ENCODE assay signal across 13 cellular contexts in the genomic region with DNA sequence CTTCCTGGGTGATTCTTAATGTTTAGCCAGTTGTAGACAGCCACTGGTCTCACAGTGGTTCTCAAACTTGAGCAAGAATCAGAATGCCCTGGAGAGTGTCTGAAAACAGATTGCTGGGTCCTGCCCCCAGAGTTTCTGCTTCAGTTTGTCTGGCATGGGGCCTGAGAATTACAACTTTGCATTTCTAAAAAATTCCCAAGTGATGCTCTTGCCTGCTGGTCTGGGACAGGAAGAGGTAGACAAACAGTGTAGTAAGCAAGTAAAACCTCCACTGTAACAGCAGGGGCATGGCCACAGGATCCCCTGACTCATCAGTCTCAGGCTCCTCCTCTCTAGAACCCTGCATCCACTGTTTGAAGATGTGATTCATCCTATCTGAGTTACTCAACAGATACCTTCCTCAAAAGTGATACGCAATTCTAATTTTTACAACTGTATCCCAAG. TPM values are rescaled to one million over a fixed set of nuclear protein-coding genes. Genes with fewer than 3 reads are reported as not detected.
DNase-seq lines count a peak whose midpoint lies in the region; ATAC-seq and TF ChIP-seq lines count a peak whose summit lies in the region.
"Had no signal": no experiment of that assay in that cellular context is flagged by ENCODE, and none has a peak within 500 bp of the region (broad histone marks: within the 10 kb centered on the region; RNA-seq: fewer than 3 reads in every experiment).

No MANE protein-coding gene starts in this region.

- no peak for ATAC-seq in GM18519 (IDR thresholded peaks at IDR 0.05; ENCODE audit: low FRiP score, unreplicated experiment)
- ATAC-seq in GM19452 (IDR thresholded peaks at IDR 0.05; ENCODE audit: unreplicated experiment): no peak
- ATAC-seq in GM18502 (IDR thresholded peaks at IDR 0.05; ENCODE audit: poor library complexity, unreplicated experiment): no peak

- H3K4me3 ChIP-seq in fibroblast of the aortic adventitia (ENCODE audit: low read depth, low read length): no peak overlapping the region
- H3K4me3 ChIP-seq: ascending aorta had no signal

- H3K27ac ChIP-seq in RWPE1: peak overlapping the region; percentile 61
- H3K27ac ChIP-seq: ascending aorta had no signal

- CTCF ChIA-PET in RWPE1 (lab: Yijun Ruan, JAX): no interaction called here

- POLR2A ChIA-PET in RWPE1 (lab: Yijun Ruan, JAX; ENCODE audit: low non-redundant PET): no interaction called here

- DNase-seq in stimulated activated CD4-positive, alpha-beta T cell treated with anti-CD3 and anti-CD28 coated beads, Interleukin-15, amount 100 ng/mL, for 24 hours: peak; percentile 41
- no peak for DNase-seq in stimulated activated CD4-positive, alpha-beta T cell treated with anti-CD3 and anti-CD28 coated beads, Interleukin-4, amount 100 ng/mL, for 1 hour
- peak; percentile 83 for DNase-seq in RWPE1 (ENCODE audit: low spot score)
- peak; percentile 90 for DNase-seq in fibroblast of the aortic adventitia (ENCODE audit: low read depth)
- no peak for DNase-seq in C1 segment of cervical spinal cord (lab: John Stamatoyannopoulos, UW)
- DNase-seq: DMS 273 treated with DMSO at 0.1 percent for 48 hours, NCI-H2107, right cardiac atrium had no signal

- TF ChIP-seq CTCF in RWPE1 (conservative IDR thresholded peaks at IDR 0.05; ENCODE audit: low read depth): no peak
- TF ChIP-seq CTCF in fibroblast of the aortic adventitia (IDR thresholded peaks at IDR 0.05; ENCODE audit: insufficient read depth, low read length): no peak

RNA-seq across cellular contexts. Expression of gene DZIP1L, which starts 36.5 kb away (rescaled TPM):
- 28.3 and 38.2 TPM in 2 replicates for total RNA-seq in fibroblast of the aortic adventitia (ENCODE audit: low replicate concordance)

RNA-seq across cellular contexts. Expression of gene A4GNT, which starts 53.3 kb away (rescaled TPM):
- total RNA-seq in fibroblast of the aortic adventitia (ENCODE audit: low replicate concordance): not detected in 2 replicates
- total RNA-seq: ascending aorta, right cardiac atrium, temporal lobe had no signal

Comparison
In these comparisons a context has a peak if more than half of its experiments do, and no peak if none do; other contexts are left out.
1. DNase-seq: peak in stimulated activated CD4-positive, alpha-beta T cell treated with anti-CD3 and anti-CD28 coated beads, Interleukin-15, amount 100 ng/mL, for 24 hours (single experiment), RWPE1 (single experiment) and fibroblast of the aortic adventitia (single experiment); none in stimulated activated CD4-positive, alpha-beta T cell treated with anti-CD3 and anti-CD28 coated beads, Interleukin-4, amount 100 ng/mL, for 1 hour (single experiment) and C1 segment of cervical spinal cord (0 of 14).